In genomic region chr22:26853071-26853470, GRCh38 we compare ENCODE assay signal across 34 cellular contexts.
"Had no signal": no experiment of that assay in that cellular context is flagged by ENCODE, and none has a peak within 500 bp of the region (broad histone marks: within the 10 kb centered on the region; RNA-seq: fewer than 3 reads in every experiment).

No MANE protein-coding gene starts in this region.

- H3K9me3 ChIP-seq: MG63 had no signal

- H3K4me3 ChIP-seq: MG63 had no signal

- DNase-seq: Karpas-422, Kasumi-1, MG63, MM.1S, MV-4-11, NCI-H1048, NCI-H1092, NCI-H1092 treated with DMSO at 0.1 percent for 48 hours, NCI-H1105, NCI-H1105 treated with DMSO at 0.1 percent for 48 hours, NCI-H1417, NCI-H1417 treated with DMSO at 0.1 percent for 48 hours, NCI-H1436, NCI-H1436 treated with DMSO at 0.1 percent for 48 hours, NCI-H146, NCI-H1694, NCI-H1694 treated with DMSO at 0.1 percent for 48 hours, NCI-H187, NCI-H187 treated with DMSO at 0.1 percent for 48 hours, NCI-H1930, NCI-H2029, NCI-H2029 treated with DMSO at 0.1 percent for 48 hours, NCI-H2081, NCI-H2081 treated with DMSO at 0.1 percent for 48 hours, NCI-H2107, NCI-H2171, NCI-H2171 treated with DMSO at 0.1 percent for 48 hours, NCI-H2227 treated with DMSO at 0.1 percent for 48 hours, NCI-H226, NCI-H345, NCI-H446, NCI-H446 treated with DMSO at 0.1 percent for 48 hours, NCI-H510A had no signal

- H3K27ac ChIP-seq: KMS-11 had no signal

- H3K4me2 ChIP-seq: KMS-11 had no signal

- H3K27me3 ChIP-seq: MG63 had no signal

- H3K36me3 ChIP-seq: MG63 had no signal

- H3K9ac ChIP-seq: KMS-11 had no signal
